Comparison of ENCODE assay signal across 1 cellular context in the genomic region with DNA sequence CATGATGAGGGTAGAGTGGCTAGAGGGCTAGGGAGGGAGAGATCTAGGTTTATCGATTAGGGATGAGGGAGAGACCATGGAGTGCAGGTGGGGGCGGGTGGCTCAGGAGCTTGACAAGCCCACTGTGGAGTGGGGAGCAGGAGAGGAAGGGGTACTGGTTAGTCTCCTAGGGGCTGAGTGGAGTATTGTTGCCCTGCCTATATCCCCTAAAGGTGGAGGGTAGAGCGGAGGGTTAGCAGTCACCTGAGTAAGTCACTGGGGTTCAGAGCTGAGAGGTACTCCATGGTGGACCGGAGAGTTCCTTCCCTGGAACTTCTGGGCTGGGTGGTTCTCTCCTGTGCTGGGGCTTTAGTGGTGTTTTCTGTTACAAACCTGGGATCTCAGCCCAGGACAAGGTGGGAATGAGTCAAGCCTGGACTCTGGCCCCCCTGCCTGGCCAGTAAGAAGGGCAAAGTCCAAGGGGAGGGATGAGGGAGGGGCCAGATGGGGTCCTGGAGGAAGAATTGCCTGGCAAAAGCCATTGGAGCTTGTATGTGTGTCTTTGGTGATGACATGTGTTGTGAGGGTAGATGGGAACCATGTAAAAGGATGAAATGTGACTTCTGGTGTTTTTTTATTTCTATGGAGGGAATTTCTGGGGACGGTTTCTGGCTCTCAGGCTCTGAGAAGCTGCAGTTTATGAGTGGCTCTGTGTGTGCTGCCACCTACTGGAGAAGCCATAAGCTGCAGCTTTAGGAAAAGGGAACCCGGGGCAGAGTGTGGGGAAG.
A peak's percentile ranks its signal among the peaks of the same experiment; 100 is the strongest.
TF ChIP-seq lines count a peak whose summit lies in the region.

Gene CIDEB (minus strand): TSS at position 403 of the 767 bp plus-strand sequence. CDS start 119 bp downstream, at position 284.

TF ChIP-seq in HepG2, 621 proteins besides CTCF, POLR2A, EP300 and RAD21 (continued from another document and continues in another):
- TF ChIP-seq, protein P1, sequence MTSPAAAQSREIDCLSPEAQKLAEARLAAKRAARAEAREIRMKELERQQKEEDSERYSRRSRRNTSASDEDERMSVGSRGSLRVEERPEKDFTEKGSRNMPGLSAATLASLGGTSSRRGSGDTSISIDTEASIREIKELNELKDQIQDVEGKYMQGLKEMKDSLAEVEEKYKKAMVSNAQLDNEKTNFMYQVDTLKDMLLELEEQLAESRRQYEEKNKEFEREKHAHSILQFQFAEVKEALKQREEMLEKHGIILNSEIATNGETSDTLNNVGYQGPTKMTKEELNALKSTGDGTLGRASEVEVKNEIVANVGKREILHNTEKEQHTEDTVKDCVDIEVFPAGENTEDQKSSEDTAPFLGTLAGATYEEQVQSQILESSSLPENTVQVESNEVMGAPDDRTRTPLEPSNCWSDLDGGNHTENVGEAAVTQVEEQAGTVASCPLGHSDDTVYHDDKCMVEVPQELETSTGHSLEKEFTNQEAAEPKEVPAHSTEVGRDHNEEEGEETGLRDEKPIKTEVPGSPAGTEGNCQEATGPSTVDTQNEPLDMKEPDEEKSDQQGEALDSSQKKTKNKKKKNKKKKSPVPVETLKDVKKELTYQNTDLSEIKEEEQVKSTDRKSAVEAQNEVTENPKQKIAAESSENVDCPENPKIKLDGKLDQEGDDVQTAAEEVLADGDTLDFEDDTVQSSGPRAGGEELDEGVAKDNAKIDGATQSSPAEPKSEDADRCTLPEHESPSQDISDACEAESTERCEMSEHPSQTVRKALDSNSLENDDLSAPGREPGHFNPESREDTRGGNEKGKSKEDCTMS (CRISPR knock-in tag; conservative IDR thresholded peaks at IDR 0.05): peak; percentile 31; the same call in 1 of the 2 replicates
- TF ChIP-seq ATM (IDR thresholded peaks at IDR 0.05; ENCODE audit: borderline replicate concordance) (no peak; the same call in 1 of the 2 replicates), SOX13 (IDR thresholded peaks at IDR 0.05) (no peak), SOX13 (CRISPR knock-in tag; conservative IDR thresholded peaks at IDR 0.05 in 1 of 2, IDR thresholded peaks at IDR 0.05 in 1 of 2) (peak; percentile 80 to 87), HOXD1 (CRISPR knock-in tag; IDR thresholded peaks at IDR 0.05) (no peak), ZNF335 (CRISPR knock-in tag; IDR thresholded peaks at IDR 0.05) (peak; percentile 90), ZFP91 (CRISPR knock-in tag; IDR thresholded peaks at IDR 0.05; ENCODE audit: borderline replicate concordance) (no peak), ATF3 (CRISPR knock-in tag; IDR thresholded peaks at IDR 0.05) (peak; percentile 95), GATAD1 (CRISPR knock-in tag; IDR thresholded peaks at IDR 0.05) (peak; percentile 90), ELF3 (CRISPR knock-in tag; IDR thresholded peaks at IDR 0.05) (peak; percentile 97), ZNF570 (CRISPR knock-in tag; IDR thresholded peaks at IDR 0.05; ENCODE audit: borderline replicate concordance) (peak; percentile 66; the same call in 1 of the 2 replicates), GATA4 (IDR thresholded peaks at IDR 0.05; ENCODE audit: borderline replicate concordance, low read depth) (peak; percentile 80; the same call in 1 of the 2 replicates), MLXIP (CRISPR knock-in tag; IDR thresholded peaks at IDR 0.05; ENCODE audit: borderline replicate concordance) (no peak), MAFK (conservative IDR thresholded peaks at IDR 0.05 in 1 of 2, IDR thresholded peaks at IDR 0.05 in 1 of 2; ENCODE audit: low read length in 2 of 2) (no peak), HMGA1 (CRISPR knock-in tag; conservative IDR thresholded peaks at IDR 0.05) (no peak), GLI4 (CRISPR knock-in tag; IDR thresholded peaks at IDR 0.05; ENCODE audit: borderline replicate concordance) (no peak; the same call in 1 of the 2 replicates), SYNCRIP (IDR thresholded peaks at IDR 0.05; ENCODE audit: insufficient read depth, low read depth, low read length) (no peak), ZMYM2 (CRISPR knock-in tag; IDR thresholded peaks at IDR 0.05) (peak; percentile 85), ZNF577 (CRISPR knock-in tag; IDR thresholded peaks at IDR 0.05; ENCODE audit: borderline replicate concordance, low read depth) (no peak), ZNF441 (CRISPR knock-in tag; IDR thresholded peaks at IDR 0.05; ENCODE audit: borderline replicate concordance) (no peak; the same call in 1 of the 2 replicates), STAT6 (CRISPR knock-in tag; IDR thresholded peaks at IDR 0.05; ENCODE audit: borderline replicate concordance) (peak; percentile 95)
- TF ChIP-seq, protein P2, sequence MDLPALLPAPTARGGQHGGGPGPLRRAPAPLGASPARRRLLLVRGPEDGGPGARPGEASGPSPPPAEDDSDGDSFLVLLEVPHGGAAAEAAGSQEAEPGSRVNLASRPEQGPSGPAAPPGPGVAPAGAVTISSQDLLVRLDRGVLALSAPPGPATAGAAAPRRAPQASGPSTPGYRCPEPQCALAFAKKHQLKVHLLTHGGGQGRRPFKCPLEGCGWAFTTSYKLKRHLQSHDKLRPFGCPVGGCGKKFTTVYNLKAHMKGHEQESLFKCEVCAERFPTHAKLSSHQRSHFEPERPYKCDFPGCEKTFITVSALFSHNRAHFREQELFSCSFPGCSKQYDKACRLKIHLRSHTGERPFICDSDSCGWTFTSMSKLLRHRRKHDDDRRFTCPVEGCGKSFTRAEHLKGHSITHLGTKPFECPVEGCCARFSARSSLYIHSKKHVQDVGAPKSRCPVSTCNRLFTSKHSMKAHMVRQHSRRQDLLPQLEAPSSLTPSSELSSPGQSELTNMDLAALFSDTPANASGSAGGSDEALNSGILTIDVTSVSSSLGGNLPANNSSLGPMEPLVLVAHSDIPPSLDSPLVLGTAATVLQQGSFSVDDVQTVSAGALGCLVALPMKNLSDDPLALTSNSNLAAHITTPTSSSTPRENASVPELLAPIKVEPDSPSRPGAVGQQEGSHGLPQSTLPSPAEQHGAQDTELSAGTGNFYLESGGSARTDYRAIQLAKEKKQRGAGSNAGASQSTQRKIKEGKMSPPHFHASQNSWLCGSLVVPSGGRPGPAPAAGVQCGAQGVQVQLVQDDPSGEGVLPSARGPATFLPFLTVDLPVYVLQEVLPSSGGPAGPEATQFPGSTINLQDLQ (CRISPR knock-in tag; IDR thresholded peaks at IDR 0.05): no peak
- TF ChIP-seq, protein P3, sequence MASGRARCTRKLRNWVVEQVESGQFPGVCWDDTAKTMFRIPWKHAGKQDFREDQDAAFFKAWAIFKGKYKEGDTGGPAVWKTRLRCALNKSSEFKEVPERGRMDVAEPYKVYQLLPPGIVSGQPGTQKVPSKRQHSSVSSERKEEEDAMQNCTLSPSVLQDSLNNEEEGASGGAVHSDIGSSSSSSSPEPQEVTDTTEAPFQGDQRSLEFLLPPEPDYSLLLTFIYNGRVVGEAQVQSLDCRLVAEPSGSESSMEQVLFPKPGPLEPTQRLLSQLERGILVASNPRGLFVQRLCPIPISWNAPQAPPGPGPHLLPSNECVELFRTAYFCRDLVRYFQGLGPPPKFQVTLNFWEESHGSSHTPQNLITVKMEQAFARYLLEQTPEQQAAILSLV (CRISPR knock-in tag; IDR thresholded peaks at IDR 0.05; ENCODE audit: borderline replicate concordance): peak; percentile 67; the same call in 1 of the 2 replicates
- TF ChIP-seq, protein P4, sequence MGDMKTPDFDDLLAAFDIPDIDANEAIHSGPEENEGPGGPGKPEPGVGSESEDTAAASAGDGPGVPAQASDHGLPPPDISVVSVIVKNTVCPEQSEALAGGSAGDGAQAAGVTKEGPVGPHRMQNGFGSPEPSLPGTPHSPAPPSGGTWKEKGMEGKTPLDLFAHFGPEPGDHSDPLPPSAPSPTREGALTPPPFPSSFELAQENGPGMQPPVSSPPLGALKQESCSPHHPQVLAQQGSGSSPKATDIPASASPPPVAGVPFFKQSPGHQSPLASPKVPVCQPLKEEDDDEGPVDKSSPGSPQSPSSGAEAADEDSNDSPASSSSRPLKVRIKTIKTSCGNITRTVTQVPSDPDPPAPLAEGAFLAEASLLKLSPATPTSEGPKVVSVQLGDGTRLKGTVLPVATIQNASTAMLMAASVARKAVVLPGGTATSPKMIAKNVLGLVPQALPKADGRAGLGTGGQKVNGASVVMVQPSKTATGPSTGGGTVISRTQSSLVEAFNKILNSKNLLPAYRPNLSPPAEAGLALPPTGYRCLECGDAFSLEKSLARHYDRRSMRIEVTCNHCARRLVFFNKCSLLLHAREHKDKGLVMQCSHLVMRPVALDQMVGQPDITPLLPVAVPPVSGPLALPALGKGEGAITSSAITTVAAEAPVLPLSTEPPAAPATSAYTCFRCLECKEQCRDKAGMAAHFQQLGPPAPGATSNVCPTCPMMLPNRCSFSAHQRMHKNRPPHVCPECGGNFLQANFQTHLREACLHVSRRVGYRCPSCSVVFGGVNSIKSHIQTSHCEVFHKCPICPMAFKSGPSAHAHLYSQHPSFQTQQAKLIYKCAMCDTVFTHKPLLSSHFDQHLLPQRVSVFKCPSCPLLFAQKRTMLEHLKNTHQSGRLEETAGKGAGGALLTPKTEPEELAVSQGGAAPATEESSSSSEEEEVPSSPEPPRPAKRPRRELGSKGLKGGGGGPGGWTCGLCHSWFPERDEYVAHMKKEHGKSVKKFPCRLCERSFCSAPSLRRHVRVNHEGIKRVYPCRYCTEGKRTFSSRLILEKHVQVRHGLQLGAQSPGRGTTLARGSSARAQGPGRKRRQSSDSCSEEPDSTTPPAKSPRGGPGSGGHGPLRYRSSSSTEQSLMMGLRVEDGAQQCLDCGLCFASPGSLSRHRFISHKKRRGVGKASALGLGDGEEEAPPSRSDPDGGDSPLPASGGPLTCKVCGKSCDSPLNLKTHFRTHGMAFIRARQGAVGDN (CRISPR knock-in tag; IDR thresholded peaks at IDR 0.05): peak; percentile 75; the same call in 1 of the 2 replicates
- TF ChIP-seq, protein P5, sequence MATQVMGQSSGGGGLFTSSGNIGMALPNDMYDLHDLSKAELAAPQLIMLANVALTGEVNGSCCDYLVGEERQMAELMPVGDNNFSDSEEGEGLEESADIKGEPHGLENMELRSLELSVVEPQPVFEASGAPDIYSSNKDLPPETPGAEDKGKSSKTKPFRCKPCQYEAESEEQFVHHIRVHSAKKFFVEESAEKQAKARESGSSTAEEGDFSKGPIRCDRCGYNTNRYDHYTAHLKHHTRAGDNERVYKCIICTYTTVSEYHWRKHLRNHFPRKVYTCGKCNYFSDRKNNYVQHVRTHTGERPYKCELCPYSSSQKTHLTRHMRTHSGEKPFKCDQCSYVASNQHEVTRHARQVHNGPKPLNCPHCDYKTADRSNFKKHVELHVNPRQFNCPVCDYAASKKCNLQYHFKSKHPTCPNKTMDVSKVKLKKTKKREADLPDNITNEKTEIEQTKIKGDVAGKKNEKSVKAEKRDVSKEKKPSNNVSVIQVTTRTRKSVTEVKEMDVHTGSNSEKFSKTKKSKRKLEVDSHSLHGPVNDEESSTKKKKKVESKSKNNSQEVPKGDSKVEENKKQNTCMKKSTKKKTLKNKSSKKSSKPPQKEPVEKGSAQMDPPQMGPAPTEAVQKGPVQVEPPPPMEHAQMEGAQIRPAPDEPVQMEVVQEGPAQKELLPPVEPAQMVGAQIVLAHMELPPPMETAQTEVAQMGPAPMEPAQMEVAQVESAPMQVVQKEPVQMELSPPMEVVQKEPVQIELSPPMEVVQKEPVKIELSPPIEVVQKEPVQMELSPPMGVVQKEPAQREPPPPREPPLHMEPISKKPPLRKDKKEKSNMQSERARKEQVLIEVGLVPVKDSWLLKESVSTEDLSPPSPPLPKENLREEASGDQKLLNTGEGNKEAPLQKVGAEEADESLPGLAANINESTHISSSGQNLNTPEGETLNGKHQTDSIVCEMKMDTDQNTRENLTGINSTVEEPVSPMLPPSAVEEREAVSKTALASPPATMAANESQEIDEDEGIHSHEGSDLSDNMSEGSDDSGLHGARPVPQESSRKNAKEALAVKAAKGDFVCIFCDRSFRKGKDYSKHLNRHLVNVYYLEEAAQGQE (IDR thresholded peaks at IDR 0.05; ENCODE audit: borderline replicate concordance in 1 of 2, low read depth in 1 of 2, low read length in 2 of 2): peak in 1 of 2 experiments; percentile 62; a peak in 2 of 4 replicates
